In genomic region chrX:106933538-106933961, GRCh38 we compare ENCODE assay signal across 1 cellular context.
TF ChIP-seq lines count a peak whose summit lies in the region.

No MANE protein-coding gene starts in this region.

TF ChIP-seq in HepG2, 621 proteins besides CTCF, POLR2A, EP300 and RAD21 (continued from another document):
- TF ChIP-seq, protein P1, sequence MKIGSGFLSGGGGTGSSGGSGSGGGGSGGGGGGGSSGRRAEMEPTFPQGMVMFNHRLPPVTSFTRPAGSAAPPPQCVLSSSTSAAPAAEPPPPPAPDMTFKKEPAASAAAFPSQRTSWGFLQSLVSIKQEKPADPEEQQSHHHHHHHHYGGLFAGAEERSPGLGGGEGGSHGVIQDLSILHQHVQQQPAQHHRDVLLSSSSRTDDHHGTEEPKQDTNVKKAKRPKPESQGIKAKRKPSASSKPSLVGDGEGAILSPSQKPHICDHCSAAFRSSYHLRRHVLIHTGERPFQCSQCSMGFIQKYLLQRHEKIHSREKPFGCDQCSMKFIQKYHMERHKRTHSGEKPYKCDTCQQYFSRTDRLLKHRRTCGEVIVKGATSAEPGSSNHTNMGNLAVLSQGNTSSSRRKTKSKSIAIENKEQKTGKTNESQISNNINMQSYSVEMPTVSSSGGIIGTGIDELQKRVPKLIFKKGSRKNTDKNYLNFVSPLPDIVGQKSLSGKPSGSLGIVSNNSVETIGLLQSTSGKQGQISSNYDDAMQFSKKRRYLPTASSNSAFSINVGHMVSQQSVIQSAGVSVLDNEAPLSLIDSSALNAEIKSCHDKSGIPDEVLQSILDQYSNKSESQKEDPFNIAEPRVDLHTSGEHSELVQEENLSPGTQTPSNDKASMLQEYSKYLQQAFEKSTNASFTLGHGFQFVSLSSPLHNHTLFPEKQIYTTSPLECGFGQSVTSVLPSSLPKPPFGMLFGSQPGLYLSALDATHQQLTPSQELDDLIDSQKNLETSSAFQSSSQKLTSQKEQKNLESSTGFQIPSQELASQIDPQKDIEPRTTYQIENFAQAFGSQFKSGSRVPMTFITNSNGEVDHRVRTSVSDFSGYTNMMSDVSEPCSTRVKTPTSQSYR (CRISPR knock-in tag; IDR thresholded peaks at IDR 0.05; ENCODE audit: borderline replicate concordance), result no peak
- TF ChIP-seq, protein P2, sequence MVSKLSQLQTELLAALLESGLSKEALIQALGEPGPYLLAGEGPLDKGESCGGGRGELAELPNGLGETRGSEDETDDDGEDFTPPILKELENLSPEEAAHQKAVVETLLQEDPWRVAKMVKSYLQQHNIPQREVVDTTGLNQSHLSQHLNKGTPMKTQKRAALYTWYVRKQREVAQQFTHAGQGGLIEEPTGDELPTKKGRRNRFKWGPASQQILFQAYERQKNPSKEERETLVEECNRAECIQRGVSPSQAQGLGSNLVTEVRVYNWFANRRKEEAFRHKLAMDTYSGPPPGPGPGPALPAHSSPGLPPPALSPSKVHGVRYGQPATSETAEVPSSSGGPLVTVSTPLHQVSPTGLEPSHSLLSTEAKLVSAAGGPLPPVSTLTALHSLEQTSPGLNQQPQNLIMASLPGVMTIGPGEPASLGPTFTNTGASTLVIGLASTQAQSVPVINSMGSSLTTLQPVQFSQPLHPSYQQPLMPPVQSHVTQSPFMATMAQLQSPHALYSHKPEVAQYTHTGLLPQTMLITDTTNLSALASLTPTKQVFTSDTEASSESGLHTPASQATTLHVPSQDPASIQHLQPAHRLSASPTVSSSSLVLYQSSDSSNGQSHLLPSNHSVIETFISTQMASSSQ (IDR thresholded peaks at IDR 0.05; ENCODE audit: low read depth), result peak; percentile 54; the same call in 1 of the 2 replicates
- TF ChIP-seq, protein P2 (CRISPR knock-in tag; IDR thresholded peaks at IDR 0.05; ENCODE audit: borderline replicate concordance), result peak; percentile 77; the same call in 1 of the 2 replicates
- peak; percentile 33; the same call in 1 of the 2 replicates for TF ChIP-seq PPARG (CRISPR knock-in tag; conservative IDR thresholded peaks at IDR 0.05)
- TF ChIP-seq EEA1 (CRISPR knock-in tag; IDR thresholded peaks at IDR 0.05; ENCODE audit: borderline replicate concordance), result no peak
- TF ChIP-seq CREM (IDR thresholded peaks at IDR 0.05), result peak; percentile 55
- no peak for TF ChIP-seq CREM (CRISPR knock-in tag; IDR thresholded peaks at IDR 0.05)
- peak; percentile 22; the same call in 1 of the 2 replicates for TF ChIP-seq POLR2AphosphoS5 (IDR thresholded peaks at IDR 0.05; ENCODE audit: low read depth, low read length)
- TF ChIP-seq ELF3 (CRISPR knock-in tag; IDR thresholded peaks at IDR 0.05), result peak; percentile 65
- TF ChIP-seq ZNF160 (CRISPR knock-in tag; IDR thresholded peaks at IDR 0.05), result no peak
- no peak for TF ChIP-seq ZNF235 (CRISPR knock-in tag; IDR thresholded peaks at IDR 0.05; ENCODE audit: borderline replicate concordance)
- no peak for TF ChIP-seq MTA3 (CRISPR knock-in tag; IDR thresholded peaks at IDR 0.05)
- TF ChIP-seq CAMTA2 (CRISPR knock-in tag; IDR thresholded peaks at IDR 0.05; ENCODE audit: borderline replicate concordance), result no peak
- TF ChIP-seq BCL6 (CRISPR knock-in tag; IDR thresholded peaks at IDR 0.05), result peak; percentile 63
- TF ChIP-seq, protein P3, sequence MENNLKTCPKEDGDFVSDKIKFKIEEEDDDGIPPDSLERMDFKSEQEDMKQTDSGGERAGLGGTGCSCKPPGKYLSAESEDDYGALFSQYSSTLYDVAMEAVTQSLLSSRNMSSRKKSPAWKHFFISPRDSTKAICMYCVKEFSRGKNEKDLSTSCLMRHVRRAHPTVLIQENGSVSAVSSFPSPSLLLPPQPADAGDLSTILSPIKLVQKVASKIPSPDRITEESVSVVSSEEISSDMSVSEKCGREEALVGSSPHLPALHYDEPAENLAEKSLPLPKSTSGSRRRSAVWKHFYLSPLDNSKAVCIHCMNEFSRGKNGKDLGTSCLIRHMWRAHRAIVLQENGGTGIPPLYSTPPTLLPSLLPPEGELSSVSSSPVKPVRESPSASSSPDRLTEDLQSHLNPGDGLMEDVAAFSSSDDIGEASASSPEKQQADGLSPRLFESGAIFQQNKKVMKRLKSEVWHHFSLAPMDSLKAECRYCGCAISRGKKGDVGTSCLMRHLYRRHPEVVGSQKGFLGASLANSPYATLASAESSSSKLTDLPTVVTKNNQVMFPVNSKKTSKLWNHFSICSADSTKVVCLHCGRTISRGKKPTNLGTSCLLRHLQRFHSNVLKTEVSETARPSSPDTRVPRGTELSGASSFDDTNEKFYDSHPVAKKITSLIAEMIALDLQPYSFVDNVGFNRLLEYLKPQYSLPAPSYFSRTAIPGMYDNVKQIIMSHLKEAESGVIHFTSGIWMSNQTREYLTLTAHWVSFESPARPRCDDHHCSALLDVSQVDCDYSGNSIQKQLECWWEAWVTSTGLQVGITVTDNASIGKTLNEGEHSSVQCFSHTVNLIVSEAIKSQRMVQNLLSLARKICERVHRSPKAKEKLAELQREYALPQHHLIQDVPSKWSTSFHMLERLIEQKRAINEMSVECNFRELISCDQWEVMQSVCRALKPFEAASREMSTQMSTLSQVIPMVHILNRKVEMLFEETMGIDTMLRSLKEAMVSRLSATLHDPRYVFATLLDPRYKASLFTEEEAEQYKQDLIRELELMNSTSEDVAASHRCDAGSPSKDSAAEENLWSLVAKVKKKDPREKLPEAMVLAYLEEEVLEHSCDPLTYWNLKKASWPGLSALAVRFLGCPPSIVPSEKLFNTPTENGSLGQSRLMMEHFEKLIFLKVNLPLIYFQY (CRISPR knock-in tag; IDR thresholded peaks at IDR 0.05; ENCODE audit: borderline replicate concordance), result no peak
- TF ChIP-seq ETV5 (CRISPR knock-in tag; IDR thresholded peaks at IDR 0.05; ENCODE audit: borderline replicate concordance), result peak; percentile 86
- TF ChIP-seq ZNF670 (CRISPR knock-in tag; IDR thresholded peaks at IDR 0.05; ENCODE audit: borderline replicate concordance), result no peak
- TF ChIP-seq, protein P4, sequence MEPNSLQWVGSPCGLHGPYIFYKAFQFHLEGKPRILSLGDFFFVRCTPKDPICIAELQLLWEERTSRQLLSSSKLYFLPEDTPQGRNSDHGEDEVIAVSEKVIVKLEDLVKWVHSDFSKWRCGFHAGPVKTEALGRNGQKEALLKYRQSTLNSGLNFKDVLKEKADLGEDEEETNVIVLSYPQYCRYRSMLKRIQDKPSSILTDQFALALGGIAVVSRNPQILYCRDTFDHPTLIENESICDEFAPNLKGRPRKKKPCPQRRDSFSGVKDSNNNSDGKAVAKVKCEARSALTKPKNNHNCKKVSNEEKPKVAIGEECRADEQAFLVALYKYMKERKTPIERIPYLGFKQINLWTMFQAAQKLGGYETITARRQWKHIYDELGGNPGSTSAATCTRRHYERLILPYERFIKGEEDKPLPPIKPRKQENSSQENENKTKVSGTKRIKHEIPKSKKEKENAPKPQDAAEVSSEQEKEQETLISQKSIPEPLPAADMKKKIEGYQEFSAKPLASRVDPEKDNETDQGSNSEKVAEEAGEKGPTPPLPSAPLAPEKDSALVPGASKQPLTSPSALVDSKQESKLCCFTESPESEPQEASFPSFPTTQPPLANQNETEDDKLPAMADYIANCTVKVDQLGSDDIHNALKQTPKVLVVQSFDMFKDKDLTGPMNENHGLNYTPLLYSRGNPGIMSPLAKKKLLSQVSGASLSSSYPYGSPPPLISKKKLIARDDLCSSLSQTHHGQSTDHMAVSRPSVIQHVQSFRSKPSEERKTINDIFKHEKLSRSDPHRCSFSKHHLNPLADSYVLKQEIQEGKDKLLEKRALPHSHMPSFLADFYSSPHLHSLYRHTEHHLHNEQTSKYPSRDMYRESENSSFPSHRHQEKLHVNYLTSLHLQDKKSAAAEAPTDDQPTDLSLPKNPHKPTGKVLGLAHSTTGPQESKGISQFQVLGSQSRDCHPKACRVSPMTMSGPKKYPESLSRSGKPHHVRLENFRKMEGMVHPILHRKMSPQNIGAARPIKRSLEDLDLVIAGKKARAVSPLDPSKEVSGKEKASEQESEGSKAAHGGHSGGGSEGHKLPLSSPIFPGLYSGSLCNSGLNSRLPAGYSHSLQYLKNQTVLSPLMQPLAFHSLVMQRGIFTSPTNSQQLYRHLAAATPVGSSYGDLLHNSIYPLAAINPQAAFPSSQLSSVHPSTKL (CRISPR knock-in tag; IDR thresholded peaks at IDR 0.05), result peak; percentile 53
- TF ChIP-seq FOSL2 (CRISPR knock-in tag; IDR thresholded peaks at IDR 0.05), result peak; percentile 31
- TF ChIP-seq GATAD2A (CRISPR knock-in tag; IDR thresholded peaks at IDR 0.05), result peak; percentile 23; the same call in 1 of the 2 replicates
- TF ChIP-seq SOX13 (IDR thresholded peaks at IDR 0.05), result no peak
- peak in 1 of 2 experiments; percentile 44; a peak in 1 of 4 replicates for TF ChIP-seq SOX13 (CRISPR knock-in tag; conservative IDR thresholded peaks at IDR 0.05 in 1 of 2, IDR thresholded peaks at IDR 0.05 in 1 of 2)
- TF ChIP-seq ZNF337 (CRISPR knock-in tag; IDR thresholded peaks at IDR 0.05; ENCODE audit: borderline replicate concordance, low read depth), result no peak
TF ChIP-seq in HepG2: peak in this region for 40.
